ENCODE assay signal across 21 cellular contexts in the genomic region with DNA sequence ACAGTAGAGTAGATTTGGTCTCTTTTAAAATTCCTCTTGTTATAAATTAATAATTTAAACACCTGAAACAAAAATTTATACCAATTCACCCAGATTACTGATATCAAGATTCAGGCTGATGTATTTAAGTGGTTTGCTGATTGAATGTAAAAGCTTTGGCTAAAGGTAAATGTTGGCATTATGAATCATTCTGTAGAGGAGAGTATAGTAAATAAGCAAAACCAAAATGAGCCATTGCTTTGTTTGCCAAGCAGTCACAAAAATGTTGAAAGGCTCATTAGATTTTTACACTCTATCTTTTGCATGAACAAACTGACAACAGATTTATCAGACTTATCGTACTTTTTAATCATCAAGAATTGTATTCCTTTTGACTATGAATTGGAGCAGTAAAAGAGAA.
"Had no signal": no experiment of that assay in that cellular context is flagged by ENCODE, and none has a peak within 500 bp of the region (broad histone marks: within the 10 kb centered on the region; RNA-seq: fewer than 3 reads in every experiment).

No MANE protein-coding gene starts in this region.

- H3K4me1 Mint-ChIP-seq: mesothelial cell of epicardium, naive B cell had no signal

- ATAC-seq: gastrocnemius medialis, heart right ventricle, left cardiac atrium, left lung, left ventricle myocardium superior, lower lobe of right lung, mucosa of descending colon had no signal

- H3K9me3 ChIP-seq: esophagus muscularis mucosa, gastrocnemius medialis, left lung, lower lobe of right lung, mucosa of descending colon had no signal

- H3K27me3 ChIP-seq: dorsolateral prefrontal cortex, esophagus muscularis mucosa, gastrocnemius medialis, heart right ventricle, left lung had no signal

- DNase-seq: dermis blood vessel endothelial cell; dorsolateral prefrontal cortex; effector CD4-positive, alpha-beta T cell; effector memory CD4-positive, alpha-beta T cell; foreskin fibroblast; foreskin melanocyte; gastrocnemius medialis; glutamatergic neuron; head of caudate nucleus; heart right ventricle; hippocampal formation; left cardiac atrium; left lung; left ventricle myocardium superior; lower lobe of right lung; mesenchymal stem cell; mucosa of descending colon; naive B cell had no signal

- H3K27ac ChIP-seq: coronary artery, dorsolateral prefrontal cortex, esophagus muscularis mucosa, gastrocnemius medialis, heart right ventricle, left lung, lower lobe of right lung had no signal

- H3K27ac Mint-ChIP-seq: mesothelial cell of epicardium, naive B cell had no signal

- H3K36me3 ChIP-seq: esophagus muscularis mucosa, gastrocnemius medialis, heart right ventricle, left lung, lower lobe of right lung had no signal

- H3K4me3 Mint-ChIP-seq: mesothelial cell of epicardium, naive B cell had no signal

- H3K4me3 ChIP-seq: coronary artery, dorsolateral prefrontal cortex, esophagus muscularis mucosa, gastrocnemius medialis, heart right ventricle, left lung, lower lobe of right lung, mucosa of descending colon had no signal

- H3K4me1 ChIP-seq: esophagus muscularis mucosa, gastrocnemius medialis, left lung, lower lobe of right lung had no signal

- H3K36me3 Mint-ChIP-seq: mesothelial cell of epicardium, naive B cell had no signal
